ENCODE assay signal across 8 cellular contexts in genomic region chr19:18543814-18544475, GRCh38. TPM values are rescaled to one million over a fixed set of nuclear protein-coding genes. Genes with fewer than 3 reads are reported as not detected.
DNase-seq lines count a peak whose midpoint lies in the region; FAIRE-seq and TF ChIP-seq lines count a peak whose summit lies in the region.

No MANE protein-coding gene starts in this region.

- peaks cover 10% of the 10 kb centered on the region for H3K36me3 ChIP-seq in bronchial epithelial cell (ENCODE audit: control insufficient read depth, insufficient read depth, low read length)

- peak; percentile 82 for FAIRE-seq in GM12891 (lab: Jason Lieb, UNC)
- FAIRE-seq in bronchial epithelial cell (lab: Jason Lieb, UNC): no peak

- TF ChIP-seq CTCF in HFF-Myc (IDR thresholded peaks at IDR 0.05; ENCODE audit: low read depth, low read length, missing control alignments): no peak
- TF ChIP-seq CTCF in bronchial epithelial cell (IDR thresholded peaks at IDR 0.05; ENCODE audit: insufficient read depth, low read length, severe bottlenecking): peak; percentile 21

- DNase-seq in GM12891 (ENCODE audit: insufficient read length, low spot score): peak; percentile 80
- no peak for DNase-seq in HFF-Myc (ENCODE audit: extremely low read depth, low read depth)
- DNase-seq in NCI-H1436 (lab: John Stamatoyannopoulos, UW): peak; percentile 60
- DNase-seq in UCSD-AML1 (lab: John Stamatoyannopoulos, UW; ENCODE audit: unreplicated experiment): peak; percentile 80
- DNase-seq in bronchial epithelial cell (ENCODE audit: low read depth): peak; percentile 79
- DNase-seq in kidney tubule cell (ENCODE audit: low spot score): peak; percentile 72
- DNase-seq in stimulated activated CD4-positive, alpha-beta T cell treated with anti-CD3 and anti-CD28 coated beads, Interleukin-2, amount 100 ng/mL, for 4 hours (ENCODE audit: low read depth): peak; percentile 58
- DNase-seq in ureter (ENCODE audit: low spot score): no peak

- H3K4me3 ChIP-seq in HFF-Myc (replicated peaks; ENCODE audit: low read depth, low read length) (peak overlapping the region; percentile 57), bronchial epithelial cell (ENCODE audit: low read depth, low read length) (peak overlapping the region; percentile 77)

- H3K27me3 ChIP-seq in bronchial epithelial cell (ENCODE audit: control insufficient read depth, insufficient read depth, low read length): no peaks in the 10 kb centered on the region

- TF ChIP-seq POLR2A in GM12891 (IDR thresholded peaks at IDR 0.05; ENCODE audit: low read depth, low read length): peak; percentile 85

TF ChIP-seq in GM12891, 5 proteins besides CTCF, POLR2A, EP300 and RAD21:
- TF ChIP-seq SPI1 (IDR thresholded peaks at IDR 0.05; ENCODE audit: low read depth, low read length) (peak; percentile 35; the same call in 1 of the 2 replicates), POU2F2 (IDR thresholded peaks at IDR 0.05; ENCODE audit: low read depth, low read length) (peak; percentile 68; the same call in 1 of the 2 replicates), TAF1 (IDR thresholded peaks at IDR 0.05; ENCODE audit: low read depth, low read length) (peak; percentile 90), POLR2AphosphoS5 (IDR thresholded peaks at IDR 0.05; ENCODE audit: low read depth, low read length) (no peak; the same call in 1 of the 2 replicates), PAX5 (IDR thresholded peaks at IDR 0.05; ENCODE audit: insufficient read depth, low read length, severe bottlenecking) (no peak)

RNA-seq across cellular contexts. Expression of gene FKBP8, which starts 0.6 kb away (rescaled TPM):
- 173 TPM for polyA plus RNA-seq in GM12891 (2012; ENCODE audit: low read depth, missing spikeins)
- 142 and 218 TPM in 2 replicates for total RNA-seq in bronchial epithelial cell
- 162 TPM for total RNA-seq in ureter

RNA-seq across cellular contexts. Expression of gene KXD1, which starts 13.7 kb away (rescaled TPM):
- 127 TPM for polyA plus RNA-seq in GM12891 (2012; ENCODE audit: low read depth, missing spikeins)
- 47.7 and 50.2 TPM in 2 replicates for total RNA-seq in bronchial epithelial cell
- total RNA-seq in ureter: 79.5 TPM

RNA-seq across cellular contexts. Expression of gene ELL, which starts 22.1 kb away (rescaled TPM):
- 11.9 TPM for polyA plus RNA-seq in GM12891 (2012; ENCODE audit: low read depth, missing spikeins)
- 9.7 and 13.8 TPM in 2 replicates for total RNA-seq in bronchial epithelial cell
- 29.2 TPM for total RNA-seq in ureter

RNA-seq across cellular contexts. Expression of gene UBA52, which starts 27.7 kb away (rescaled TPM):
- 3,373 TPM for polyA plus RNA-seq in GM12891 (2012; ENCODE audit: low read depth, missing spikeins)
- 586 and 964 TPM in 2 replicates for total RNA-seq in bronchial epithelial cell
- 1,235 TPM for total RNA-seq in ureter

RNA-seq across cellular contexts. Expression of gene REX1BD, which starts 44.7 kb away (rescaled TPM):
- polyA plus RNA-seq in GM12891 (2012; ENCODE audit: low read depth, missing spikeins): 35.8 TPM
- total RNA-seq in bronchial epithelial cell (26.1 and 45.4 TPM in 2 replicates), ureter (62.1 TPM)

Comparison
In these comparisons a context has a peak if more than half of its experiments do, and no peak if none do; other contexts are left out.
1. DNase-seq: peak in GM12891 (single experiment), NCI-H1436 (single experiment), UCSD-AML1 (single experiment), bronchial epithelial cell (single experiment), kidney tubule cell (single experiment) and stimulated activated CD4-positive, alpha-beta T cell treated with anti-CD3 and anti-CD28 coated beads, Interleukin-2, amount 100 ng/mL, for 4 hours (single experiment); none in HFF-Myc (single experiment) and ureter (single experiment).